Comparison of ENCODE assay signal across 1 cellular context in genomic region chr10:4819707-4820106, GRCh38.
TF ChIP-seq lines count a peak whose summit lies in the region.

No MANE protein-coding gene starts in this region.

TF ChIP-seq in K562, 482 proteins besides CTCF, POLR2A, EP300 and RAD21 (continued from another document and continues in another):
- TF ChIP-seq ZBTB43 (CRISPR knock-in tag; IDR thresholded peaks at IDR 0.05) (no peak), PHB (CRISPR knock-in tag; IDR thresholded peaks at IDR 0.05) (no peak), SMC3 (conservative IDR thresholded peaks at IDR 0.05; ENCODE audit: insufficient read depth, low read depth, low read length) (no peak), THRB (CRISPR knock-in tag; conservative IDR thresholded peaks at IDR 0.05) (no peak), ZNF395 (CRISPR knock-in tag; IDR thresholded peaks at IDR 0.05) (0 out of 2 replicates have a peak, but pooled peaks have one; percentile 18), CGGBP1 (CRISPR knock-in tag; IDR thresholded peaks at IDR 0.05) (no peak), TEAD1 (CRISPR knock-in tag; IDR thresholded peaks at IDR 0.05) (0 out of 4 replicates have a peak, but pooled peaks of 1 of the 2 experiments have one; percentile 26), ZBTB34 (CRISPR knock-in tag; IDR thresholded peaks at IDR 0.05) (no peak), MXD1 (CRISPR knock-in tag; IDR thresholded peaks at IDR 0.05; ENCODE audit: borderline replicate concordance, poor library complexity, severe bottlenecking) (no peak), RBFOX2 (IDR thresholded peaks at IDR 0.05; ENCODE audit: low read depth, low read length) (no peak), ID3 (CRISPR knock-in tag; IDR thresholded peaks at IDR 0.05) (no peak), ID3 (tag; IDR thresholded peaks at IDR 0.05) (no peak), LCOR (CRISPR knock-in tag; IDR thresholded peaks at IDR 0.05) (no peak), BRD9 (IDR thresholded peaks at IDR 0.05; ENCODE audit: low read depth, partially characterized antibody) (no peak), SUPT5H (IDR thresholded peaks at IDR 0.05) (no peak), KLF1 (tag; IDR thresholded peaks at IDR 0.05) (no peak), SP1 (CRISPR knock-in tag; IDR thresholded peaks at IDR 0.05) (no peak), NR3C1 (CRISPR knock-in tag; IDR thresholded peaks at IDR 0.05) (no peak), USF1 (CRISPR knock-in tag; IDR thresholded peaks at IDR 0.05) (no peak), ZKSCAN8 (CRISPR knock-in tag; IDR thresholded peaks at IDR 0.05) (no peak), JUN (IDR thresholded peaks at IDR 0.05; ENCODE audit: borderline replicate concordance, low read depth, low read length) (no peak), JUN (CRISPR knock-in tag; IDR thresholded peaks at IDR 0.05; ENCODE audit: borderline replicate concordance) (no peak), GATA2 (CRISPR knock-in tag; IDR thresholded peaks at IDR 0.05) (no peak), PTRF (tag; IDR thresholded peaks at IDR 0.05) (no peak), IRF2 (CRISPR knock-in tag; IDR thresholded peaks at IDR 0.05) (no peak), THAP12 (CRISPR knock-in tag; IDR thresholded peaks at IDR 0.05) (no peak), ZNF436 (CRISPR knock-in tag; IDR thresholded peaks at IDR 0.05) (no peak), TFAP4 (CRISPR knock-in tag; IDR thresholded peaks at IDR 0.05; ENCODE audit: borderline replicate concordance) (no peak), HIVEP1 (CRISPR knock-in tag; IDR thresholded peaks at IDR 0.05) (no peak), ZNF277 (CRISPR knock-in tag; IDR thresholded peaks at IDR 0.05; ENCODE audit: borderline replicate concordance) (no peak), ZNF140 (CRISPR knock-in tag; IDR thresholded peaks at IDR 0.05) (no peak), LEF1 (IDR thresholded peaks at IDR 0.05) (0 out of 2 replicates have a peak, but pooled peaks have one; percentile 16), CUX1 (CRISPR knock-in tag; IDR thresholded peaks at IDR 0.05) (no peak), HDAC8 (tag; IDR thresholded peaks at IDR 0.05) (no peak), ZBTB11 (CRISPR knock-in tag; IDR thresholded peaks at IDR 0.05) (no peak), KAT7 (CRISPR knock-in tag; IDR thresholded peaks at IDR 0.05; ENCODE audit: borderline replicate concordance) (no peak), SAFB (IDR thresholded peaks at IDR 0.05; ENCODE audit: borderline replicate concordance, low read depth, low read length) (no peak), KLF16 (IDR thresholded peaks at IDR 0.05) (0 out of 2 replicates have a peak, but pooled peaks have one; percentile 59), TCF7 (IDR thresholded peaks at IDR 0.05; ENCODE audit: borderline replicate concordance) (no peak), EHMT2 (IDR thresholded peaks at IDR 0.05) (no peak), CBX2 (IDR thresholded peaks at IDR 0.05; ENCODE audit: insufficient read depth, low read length, poor library complexity, severe bottlenecking) (no peak), HDAC2 (IDR thresholded peaks at IDR 0.05) (no peak), ZNF764 (CRISPR knock-in tag; IDR thresholded peaks at IDR 0.05; ENCODE audit: low read depth) (no peak)
